23 cellular contexts compared by ENCODE assay signal in the genomic region with DNA sequence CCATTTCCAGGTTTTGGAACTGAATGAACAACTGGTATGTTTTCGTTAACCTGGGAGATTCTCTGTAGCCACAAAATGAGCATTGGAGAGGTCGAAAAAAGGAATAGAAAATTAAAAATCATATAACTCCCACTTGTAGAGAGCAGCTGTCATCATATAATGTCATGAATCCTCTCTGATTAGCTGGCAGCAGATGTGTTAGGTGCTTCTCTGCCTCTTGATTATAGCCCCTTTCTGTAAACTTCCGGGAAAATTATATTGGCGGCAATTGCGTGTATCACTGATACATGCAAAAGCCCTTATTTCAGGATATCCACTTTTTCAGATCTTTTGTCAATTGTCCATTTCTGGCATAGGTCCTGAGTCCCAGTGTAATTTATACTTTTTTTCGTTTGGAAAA.
"Had no signal": no experiment of that assay in that cellular context is flagged by ENCODE, and none has a peak within 500 bp of the region (broad histone marks: within the 10 kb centered on the region; RNA-seq: fewer than 3 reads in every experiment).

No MANE protein-coding gene starts in this region.

- H3K4me3 ChIP-seq: cardiac muscle cell, left ventricle myocardium inferior, pancreas, psoas muscle, thoracic aorta, vagina had no signal

- H3K27me3 ChIP-seq: cardiac muscle cell, foreskin keratinocyte, pancreas, vagina had no signal

- H3K4me3 Mint-ChIP-seq: activated CD4-positive, alpha-beta T cell treated with anti-CD3 and anti-CD28 coated beads, Interleukin-2, amount 10 ng/mL, durations not matched to agents 24 days and 14 days; activated CD8-positive, alpha-beta memory T cell treated with anti-CD3 and anti-CD28 coated beads, Interleukin-2, amount 10 ng/mL, durations not matched to agents 7 days and 5 days; activated CD8-positive, alpha-beta T cell treated with anti-CD3 and anti-CD28 coated beads for 36 hours; activated naive CD8-positive, alpha-beta T cell treated with anti-CD3 and anti-CD28 coated beads, Interleukin-2, amount 50 U/mL, for 24 hours; immature natural killer cell; natural killer cell; type B pancreatic cell had no signal

- H3K4me1 ChIP-seq: left ventricle myocardium inferior, pancreas, vagina had no signal

- H3K4me1 Mint-ChIP-seq: activated CD4-positive, alpha-beta T cell treated with anti-CD3 and anti-CD28 coated beads, Interleukin-2, amount 10 ng/mL, durations not matched to agents 24 days and 14 days; activated CD8-positive, alpha-beta memory T cell treated with anti-CD3 and anti-CD28 coated beads, Interleukin-2, amount 10 ng/mL, durations not matched to agents 7 days and 5 days; activated naive CD8-positive, alpha-beta T cell treated with anti-CD3 and anti-CD28 coated beads, Interleukin-2, amount 50 U/mL, for 24 hours; immature natural killer cell; natural killer cell had no signal

- H3K36me3 ChIP-seq: cardiac muscle cell, pancreas, thoracic aorta, vagina had no signal

- H3K27ac Mint-ChIP-seq: activated CD4-positive, alpha-beta T cell treated with anti-CD3 and anti-CD28 coated beads, Interleukin-2, amount 10 ng/mL, durations not matched to agents 24 days and 14 days; activated CD8-positive, alpha-beta memory T cell treated with anti-CD3 and anti-CD28 coated beads, Interleukin-2, amount 10 ng/mL, durations not matched to agents 7 days and 5 days; activated CD8-positive, alpha-beta T cell treated with anti-CD3 and anti-CD28 coated beads for 36 hours; activated naive CD8-positive, alpha-beta T cell treated with anti-CD3 and anti-CD28 coated beads, Interleukin-2, amount 50 U/mL, for 24 hours; immature natural killer cell; natural killer cell; type B pancreatic cell had no signal

- ATAC-seq: activated CD4-positive, CD25-positive, alpha-beta regulatory T cell treated with anti-CD3 and anti-CD28 coated beads, Interleukin-2, amount 50 U/mL, for 24 hours; activated CD8-positive, alpha-beta memory T cell treated with anti-CD3 and anti-CD28 coated beads, Interleukin-2, amount 10 ng/mL, durations not matched to agents 7 days and 5 days; activated CD8-positive, alpha-beta T cell treated with anti-CD3 and anti-CD28 coated beads for 36 hours; activated naive CD8-positive, alpha-beta T cell treated with anti-CD3 and anti-CD28 coated beads, Interleukin-2, amount 50 U/mL, for 24 hours; foreskin keratinocyte; natural killer cell; psoas muscle; right cardiac atrium had no signal

- DNase-seq: activated CD4-positive, alpha-beta T cell treated with anti-CD3 and anti-CD28 coated beads, Interleukin-2, amount 10 ng/mL, durations not matched to agents 24 days and 14 days; activated CD8-positive, alpha-beta memory T cell treated with anti-CD3 and anti-CD28 coated beads, Interleukin-2, amount 10 ng/mL, durations not matched to agents 7 days and 5 days; activated CD8-positive, alpha-beta T cell treated with anti-CD3 and anti-CD28 coated beads for 36 hours; activated gamma-delta T cell; activated naive CD4-positive, alpha-beta T cell treated with anti-CD3 and anti-CD28 coated beads, Interleukin-2, amount 50 U/mL, for 16 hours; activated naive CD8-positive, alpha-beta T cell treated with anti-CD3 and anti-CD28 coated beads, Interleukin-2, amount 50 U/mL, for 24 hours; activated T-cell treated with anti-CD3 and anti-CD28 coated beads for 4 hours; foreskin keratinocyte; immature natural killer cell; kidney glomerular epithelial cell; left ventricle myocardium inferior; natural killer cell; pancreas; psoas muscle; right cardiac atrium; stimulated activated CD4-positive, alpha-beta T cell treated with anti-CD3 and anti-CD28 coated beads, Interleukin-4, amount 100 ng/mL, for 24 hours; stimulated activated naive CD4-positive, alpha-beta T cell treated with Interleukin-2 at 50 U/mL for 16 hours had no signal

- H3K27ac ChIP-seq: cardiac muscle cell, foreskin keratinocyte, left ventricle myocardium inferior, pancreas, psoas muscle, thoracic aorta, vagina had no signal

- H3K27me3 Mint-ChIP-seq: type B pancreatic cell had no signal

- H3K9me3 ChIP-seq: pancreas had no signal

- FAIRE-seq: endometrium, pancreas had no signal
